ENCODE assay signal across 7 cellular contexts in genomic region chr15:92820233-92821021, GRCh38.
DNase-seq lines count a peak whose midpoint lies in the region; ATAC-seq and TF ChIP-seq lines count a peak whose summit lies in the region.

No MANE protein-coding gene starts in this region.

- DNase-seq in NCI-H1930 (lab: John Stamatoyannopoulos, UW): peak; percentile 88 to 89
- peak; percentile 80 for DNase-seq in T-helper 9 cell
- DNase-seq in astrocyte of the cerebellum (ENCODE audit: low read depth): peak; percentile 78
- DNase-seq in hippocampal formation (lab: John Stamatoyannopoulos, UW): peak; percentile 91 to 94
- DNase-seq in retinal pigment epithelial cell (ENCODE audit: low read depth): peak; percentile 71

- ATAC-seq in GM18517 (IDR thresholded peaks at IDR 0.05; ENCODE audit: unreplicated experiment) (peak; percentile 70), HG02981 (IDR thresholded peaks at IDR 0.05; ENCODE audit: unreplicated experiment) (peak; percentile 85)

- TF ChIP-seq CTCF in astrocyte of the cerebellum (IDR thresholded peaks at IDR 0.05; ENCODE audit: low read depth, low read length, missing control alignments): no peak
- TF ChIP-seq CTCF in retinal pigment epithelial cell (conservative IDR thresholded peaks at IDR 0.05; ENCODE audit: low read depth, low read length): no peak

- in situ Hi-C loops in astrocyte of the cerebellum (cut with HindIII; ENCODE audit: low sequenced_read_pairs): no loop called here

- H3K4me3 ChIP-seq in astrocyte of the cerebellum (ENCODE audit: low read depth, low read length) (peak overlapping the region; percentile 28), retinal pigment epithelial cell (ENCODE audit: low read length) (peak overlapping the region; percentile 48)

Comparison
In these comparisons a context has a peak if more than half of its experiments do, and no peak if none do; other contexts are left out.
1. Peak in every context shown above with its lines: DNase-seq, ATAC-seq and H3K4me3 ChIP-seq.